In the genomic region with DNA sequence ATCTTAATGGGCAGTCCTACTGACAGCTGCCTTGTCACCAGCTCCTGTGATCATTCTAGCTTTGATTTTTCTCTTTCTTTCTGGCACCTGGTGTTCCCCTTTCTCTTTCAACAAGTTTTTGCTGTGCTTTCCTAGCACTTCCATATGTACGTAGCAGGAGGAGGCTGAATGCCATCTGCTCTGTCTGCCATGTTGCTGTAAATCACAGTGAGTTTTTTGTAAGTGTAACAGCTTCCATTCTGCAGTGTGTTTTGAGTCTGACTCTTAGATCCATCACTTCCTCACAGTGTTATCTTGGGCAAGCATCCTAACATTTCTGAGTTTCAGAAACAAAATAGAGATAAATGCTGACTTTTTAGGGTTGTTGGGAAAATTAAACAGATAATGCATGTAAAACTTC, we compare ENCODE assay signal across 21 cellular contexts. TPM values are rescaled to one million over a fixed set of nuclear protein-coding genes. Genes with fewer than 3 reads are reported as not detected.
DNase-seq lines count a peak whose midpoint lies in the region; ATAC-seq and TF ChIP-seq lines count a peak whose summit lies in the region.
"Had no signal": no experiment of that assay in that cellular context is flagged by ENCODE, and none has a peak within 500 bp of the region (broad histone marks: within the 10 kb centered on the region; RNA-seq: fewer than 3 reads in every experiment).

No MANE protein-coding gene starts in this region.

- H3K36me3 Mint-ChIP-seq in CD4-positive, CD25-positive, alpha-beta regulatory T cell = peaks cover 49% of the 10 kb centered on the region
- H3K36me3 Mint-ChIP-seq in T-cell = peaks cover 59% of the 10 kb centered on the region
- no peaks in the 10 kb centered on the region for H3K36me3 Mint-ChIP-seq in glutamatergic neuron (ENCODE audit: unreplicated experiment)
- H3K36me3 Mint-ChIP-seq in endodermal cell (ENCODE audit: low read depth) = peaks cover 17% of the 10 kb centered on the region

- H3K36me3 ChIP-seq in ACC112 (ENCODE audit: insufficient read depth, low read length) (no peaks in the 10 kb centered on the region), endodermal cell (ENCODE audit: control insufficient read depth, insufficient read depth, low read length) (no peaks in the 10 kb centered on the region)
- peaks cover 60% of the 10 kb centered on the region for H3K36me3 ChIP-seq in CD4-positive, CD25-positive, alpha-beta regulatory T cell (ENCODE audit: control insufficient read depth, insufficient read depth, low read length)
- H3K36me3 ChIP-seq: pancreas, upper lobe of right lung had no signal

- H3K4me1 Mint-ChIP-seq in CD4-positive, CD25-positive, alpha-beta regulatory T cell = peaks cover 6 to 19% (median 17%) of the 10 kb centered on the region in 4 donors
- peaks cover 6 to 29% (median 11%) of the 10 kb centered on the region in 3 donors for H3K4me1 Mint-ChIP-seq in T-cell
- peaks cover 17% of the 10 kb centered on the region for H3K4me1 Mint-ChIP-seq in glutamatergic neuron (ENCODE audit: low read depth, unreplicated experiment)
- peaks cover 18% of the 10 kb centered on the region for H3K4me1 Mint-ChIP-seq in endodermal cell

- no peaks in the 10 kb centered on the region for H3K9me3 ChIP-seq in CD4-positive, CD25-positive, alpha-beta regulatory T cell (ENCODE audit: control insufficient read depth in 2 of 2, low read length in 2 of 2)
- H3K9me3 ChIP-seq in endodermal cell (ENCODE audit: control insufficient read depth, low read length) = no peaks in the 10 kb centered on the region
- H3K9me3 ChIP-seq: pancreas, upper lobe of right lung had no signal

- H3K27me3 Mint-ChIP-seq in CD4-positive, CD25-positive, alpha-beta regulatory T cell = no peaks in the 10 kb centered on the region
- H3K27me3 Mint-ChIP-seq in T-cell (no peaks in the 10 kb centered on the region), glutamatergic neuron (ENCODE audit: unreplicated experiment) (peaks cover 2% of the 10 kb centered on the region), endodermal cell (ENCODE audit: insufficient read depth) (no peaks in the 10 kb centered on the region)

- WGBS in endodermal cell (ENCODE audit: insufficient coverage in 1 of 2, insufficient read length in 1 of 2), 2 experiments = 57 to 96% methylated on average over 1 of the region's 1 CpG

- H3K79me2 ChIP-seq in ACC112 (ENCODE audit: control insufficient read depth, insufficient read depth, low read length, unreplicated experiment) = no peaks in the 10 kb centered on the region
- H3K79me2 ChIP-seq: hepatocyte had no signal

- no peak overlapping the region for H2AFZ ChIP-seq in ACC112 (ENCODE audit: low read length, unreplicated experiment)
- H2AFZ ChIP-seq: hepatocyte, PC-9 had no signal

- CTCF ChIA-PET in T-cell (lab: Charles Lee) = no interaction called here

- H3K4me3 Mint-ChIP-seq in CD4-positive, CD25-positive, alpha-beta regulatory T cell = no peak overlapping the region
- H3K4me3 Mint-ChIP-seq in T-cell (no peak overlapping the region), glutamatergic neuron (ENCODE audit: unreplicated experiment) (peak overlapping the region; percentile 1), endodermal cell (no peak overlapping the region)

- peaks cover 10% of the 10 kb centered on the region for H3K4me1 ChIP-seq in ACC112 (ENCODE audit: control insufficient read depth, insufficient read depth, low read length, unreplicated experiment)
- H3K4me1 ChIP-seq in CD4-positive, CD25-positive, alpha-beta regulatory T cell (ENCODE audit: control insufficient read depth, insufficient read depth, low read length, poor library complexity, severe bottlenecking) = no peaks in the 10 kb centered on the region
- peaks cover 3% of the 10 kb centered on the region for H3K4me1 ChIP-seq in endodermal cell (ENCODE audit: control insufficient read depth, insufficient read depth, low read length)
- H3K4me1 ChIP-seq: upper lobe of right lung had no signal

- TF ChIP-seq CTCF in glutamatergic neuron (IDR thresholded peaks at IDR 0.05; ENCODE audit: partially characterized antibody, unreplicated experiment) (no peak), endodermal cell (conservative IDR thresholded peaks at IDR 0.05) (no peak)

- POLR2A ChIA-PET in T-cell (lab: Charles Lee) = interaction anchor here in 1 of 2 donors (0.6 kb wide), 1 partner anchor 26 kb away, joined by 5 read pairs; no protein-coding TSS in a partner anchor

- H3K27ac ChIP-seq in ACC112 (ENCODE audit: low read depth, low read length) = peak overlapping the region; percentile 39; the same call in 1 of the 2 replicates
- peak overlapping the region; percentile 5 for H3K27ac ChIP-seq in CD4-positive, CD25-positive, alpha-beta regulatory T cell (ENCODE audit: insufficient read depth, low read length, poor library complexity, severe bottlenecking)
- no peak overlapping the region for H3K27ac ChIP-seq in endodermal cell (ENCODE audit: low read depth, low read length)
- H3K27ac ChIP-seq: hepatocyte, pancreas, PC-9, upper lobe of right lung, VCaP had no signal

- H3K4me3 ChIP-seq in ACC112 (ENCODE audit: low read depth, low read length) (no peak overlapping the region), endodermal cell (ENCODE audit: low read length) (no peak overlapping the region)
- H3K4me3 ChIP-seq in CD4-positive, CD25-positive, alpha-beta regulatory T cell (ENCODE audit: low read depth, low read length) = no peak overlapping the region
- H3K4me3 ChIP-seq: hepatocyte, pancreas, PC-9, upper lobe of right lung had no signal

- H3K9me3 Mint-ChIP-seq in CD4-positive, CD25-positive, alpha-beta regulatory T cell = no peaks in the 10 kb centered on the region
- H3K9me3 Mint-ChIP-seq in T-cell (no peaks in the 10 kb centered on the region), glutamatergic neuron (ENCODE audit: unreplicated experiment) (peaks cover 3% of the 10 kb centered on the region), endodermal cell (no peaks in the 10 kb centered on the region)

- no peaks in the 10 kb centered on the region for H3K27me3 ChIP-seq in ACC112 (ENCODE audit: insufficient read depth, low read length)
- H3K27me3 ChIP-seq in CD4-positive, CD25-positive, alpha-beta regulatory T cell (ENCODE audit: control insufficient read depth, insufficient read depth, low read length) = no peaks in the 10 kb centered on the region
- no peaks in the 10 kb centered on the region for H3K27me3 ChIP-seq in endodermal cell (ENCODE audit: control insufficient read depth, insufficient read depth, low read length, poor library complexity, severe bottlenecking)
- H3K27me3 ChIP-seq: hepatocyte, pancreas, upper lobe of right lung had no signal

- peak overlapping the region; percentile 27 to 83 (median 73) for H3K27ac Mint-ChIP-seq in CD4-positive, CD25-positive, alpha-beta regulatory T cell
- H3K27ac Mint-ChIP-seq in T-cell = peak overlapping the region; percentile 68 to 87
- H3K27ac Mint-ChIP-seq in glutamatergic neuron (ENCODE audit: unreplicated experiment) = peak overlapping the region; percentile 62
- H3K27ac Mint-ChIP-seq in endodermal cell = no peak overlapping the region

- no peak for ATAC-seq in CD4-positive, CD25-positive, alpha-beta regulatory T cell (ENCODE audit: low read depth in 2 of 2)
- ATAC-seq in T-cell (replicated peaks in 1 of 4) (no peak), GM19467 (IDR thresholded peaks at IDR 0.05; ENCODE audit: unreplicated experiment) (no peak), HG02973 (IDR thresholded peaks at IDR 0.05; ENCODE audit: unreplicated experiment) (no peak)
- ATAC-seq: pancreas; stimulated activated naive CD8-positive, alpha-beta T cell treated with anti-CD3 and anti-CD28 coated beads, Interleukin-15, Interleukin-2, amounts not matched to agents 100 U/mL and 50 U/mL, for 24 hours; upper lobe of right lung had no signal

- no peak overlapping the region for H3K9ac ChIP-seq in endodermal cell (ENCODE audit: extremely low read depth, low read length, poor library complexity, severe bottlenecking)

- no peak for DNase-seq in CD4-positive, CD25-positive, alpha-beta regulatory T cell
- no peak for DNase-seq in T-cell
- DNase-seq in glutamatergic neuron = no peak
- DNase-seq in globus pallidus (ENCODE audit: low spot score) = no peak
- no peak for DNase-seq in endodermal cell
- DNase-seq: activated CD8-positive, alpha-beta memory T cell treated with anti-CD3 and anti-CD28 coated beads for 24 hours; activated effector memory CD4-positive, alpha-beta T cell treated with anti-CD3 and anti-CD28 coated beads, Interleukin-2, amount 50 U/mL, for 16 hours; Kasumi-1; NCI-H1092 treated with DMSO at 0.1 percent for 48 hours; NCI-H748 treated with DMSO at 0.1 percent for 48 hours; pancreas; PC-9; SIG-M5; stimulated activated naive CD8-positive, alpha-beta T cell treated with anti-CD3 and anti-CD28 coated beads, Interleukin-15, Interleukin-2, amounts not matched to agents 100 U/mL and 50 U/mL, for 24 hours; T-helper 2 cell; upper lobe of right lung had no signal

RNA-seq across cellular contexts. Expression of gene KANK1, which starts 41.9 kb away (rescaled TPM):
- total RNA-seq in CD4-positive, CD25-positive, alpha-beta regulatory T cell = 14.8 TPM
- polyA plus RNA-seq in CD4-positive, CD25-positive, alpha-beta regulatory T cell = 1 to 10 TPM; 3.2 to 7.8 (median 4.7) TPM
- 10 to 100 TPM in 4 of 5 donors, 1 to 10 TPM in 1; 5.3 to 30.3 (median 14.1) TPM for total RNA-seq in T-cell
- 14.8 TPM for total RNA-seq in glutamatergic neuron (ENCODE audit: unreplicated experiment)
- 10 to 100 TPM; 29.4 to 42.7 TPM for total RNA-seq in endodermal cell
- 11.8 TPM for polyA plus RNA-seq in endodermal cell (2013, experiment 1 of 2)
- 11.0 TPM for polyA plus RNA-seq in endodermal cell (2013, experiment 2 of 2)
